8 cellular contexts compared by ENCODE assay signal in the genomic region with DNA sequence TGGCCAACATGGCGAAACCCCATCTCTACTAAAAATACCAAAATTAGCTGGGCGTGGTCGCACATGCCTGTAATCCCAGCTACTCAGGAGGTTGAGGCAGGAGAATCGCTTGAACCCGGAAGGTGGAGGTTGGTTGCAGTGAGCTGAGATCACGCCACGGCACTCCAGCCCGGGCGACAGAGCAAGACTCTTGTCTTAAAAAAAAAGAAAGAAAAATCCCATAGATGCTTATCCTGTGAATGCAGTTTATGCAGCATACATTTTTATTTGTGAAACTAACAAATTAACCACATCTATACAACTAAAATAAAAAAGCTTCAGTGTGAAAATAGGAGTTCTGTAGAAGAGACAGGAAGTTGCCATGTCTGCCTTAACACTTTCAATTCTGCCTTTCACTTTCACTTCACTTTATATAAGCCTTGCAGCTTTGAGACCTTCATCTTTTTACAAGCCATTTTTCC. TPM values are rescaled to one million over a fixed set of nuclear protein-coding genes. Genes with fewer than 3 reads are reported as not detected.
DNase-seq lines count a peak whose midpoint lies in the region; ATAC-seq and TF ChIP-seq lines count a peak whose summit lies in the region.

No MANE protein-coding gene starts in this region.

- peaks cover 21 to 71% of the 10 kb centered on the region in 2 donors for H3K4me1 ChIP-seq in adrenal gland (replicated peaks in 1 of 2)
- H3K4me1 ChIP-seq in mucosa of descending colon (ENCODE audit: low read depth), result peaks cover 9% of the 10 kb centered on the region

- intact Hi-C loops in adrenal gland (cut with DNase I), result no loop called here
- intact Hi-C loops in mucosa of descending colon (cut with DNase I, micrococcal nuclease), result no loop called here

- 46 to 67% (median 56%) methylated on average over 7 to 9 of the region's 9 CpGs for WGBS in adrenal gland, 4 donors

- DNase-seq in NCI-H2029 (lab: John Stamatoyannopoulos, UW) (peak; percentile 18), adrenal gland (no peak), mucosa of descending colon (no peak), substantia nigra (lab: John Stamatoyannopoulos, UW) (no peak), NCI-H1694 (lab: John Stamatoyannopoulos, UW) (no peak), NCI-H187 (lab: John Stamatoyannopoulos, UW) (no peak)

- peak overlapping the region; percentile 55 to 89 (median 84) for H3K27ac ChIP-seq in adrenal gland
- no peak overlapping the region for H3K27ac ChIP-seq in substantia nigra (ENCODE audit: low read depth, low read length, poor library complexity, severe bottlenecking)

- no peak for TF ChIP-seq CTCF in adrenal gland (IDR thresholded peaks at IDR 0.05)
- no peak for TF ChIP-seq CTCF in mucosa of descending colon (IDR thresholded peaks at IDR 0.05)

- peak in 1 of 2 donors; percentile 9 for TF ChIP-seq POLR2A in adrenal gland (IDR thresholded peaks at IDR 0.05)

- no peaks in the 10 kb centered on the region for H3K27me3 ChIP-seq in adrenal gland

- H3K4me3 ChIP-seq in adrenal gland (peak overlapping the region in 2 of 4 donors; percentile 14 to 46), mucosa of descending colon (no peak overlapping the region)

- H3K9me3 ChIP-seq in adrenal gland (replicated peaks in 1 of 3), result no peaks in the 10 kb centered on the region
- no peaks in the 10 kb centered on the region for H3K9me3 ChIP-seq in mucosa of descending colon

- ATAC-seq in GM18867 (IDR thresholded peaks at IDR 0.05; ENCODE audit: unreplicated experiment) (peak; percentile 36), mucosa of descending colon (peak; percentile 68), GM18519 (IDR thresholded peaks at IDR 0.05; ENCODE audit: low FRiP score, unreplicated experiment) (no peak)

- H3K36me3 ChIP-seq in adrenal gland (replicated peaks in 1 of 2) (no peaks in the 10 kb centered on the region), mucosa of descending colon (ENCODE audit: low read depth) (no peaks in the 10 kb centered on the region)

RNA-seq across cellular contexts. Expression of gene IGSF6, which starts 7.1 kb away (rescaled TPM):
- 10 to 100 TPM in 4 of 8 donors, 1 to 10 TPM in 4; 3.9 to 35.6 (median 11.2) TPM for total RNA-seq in adrenal gland
- 10 to 100 TPM in 1 of 3 donors, 1 to 10 TPM in 2; 3.3 to 23.8 (median 3.6) TPM for polyA plus RNA-seq in adrenal gland
- 1 to 10 TPM; 3.5 to 7.3 (median 4.6) TPM for total RNA-seq in mucosa of descending colon

RNA-seq across cellular contexts. Expression of gene OTOA, which starts 18.5 kb away (rescaled TPM):
- total RNA-seq in adrenal gland (1 to 10 TPM in 3 of 8 donors, under 1 TPM in 3, not detected in 2; 0.18 to 1.9 (median 0.75) TPM), mucosa of descending colon (under 1 TPM; 0.14 to 0.36 (median 0.25) TPM)
- 1 to 10 TPM in 1 of 3 donors, under 1 TPM in 2; 0.16 to 2.6 (median 0.71) TPM for polyA plus RNA-seq in adrenal gland

RNA-seq across cellular contexts. Expression of gene METTL9, which starts 45.9 kb away (rescaled TPM):
- total RNA-seq in adrenal gland, result 100 to 1,000 TPM; 126 to 311 (median 223) TPM
- polyA plus RNA-seq in adrenal gland, result 100 to 1,000 TPM in 1 of 3 donors, 10 to 100 TPM in 2; 35.7 to 129 (median 45.0) TPM
- 10 to 100 TPM; 60.8 to 76.5 (median 62.8) TPM for total RNA-seq in mucosa of descending colon
